Comparison of ENCODE assay signal across 8 cellular contexts in the genomic region with DNA sequence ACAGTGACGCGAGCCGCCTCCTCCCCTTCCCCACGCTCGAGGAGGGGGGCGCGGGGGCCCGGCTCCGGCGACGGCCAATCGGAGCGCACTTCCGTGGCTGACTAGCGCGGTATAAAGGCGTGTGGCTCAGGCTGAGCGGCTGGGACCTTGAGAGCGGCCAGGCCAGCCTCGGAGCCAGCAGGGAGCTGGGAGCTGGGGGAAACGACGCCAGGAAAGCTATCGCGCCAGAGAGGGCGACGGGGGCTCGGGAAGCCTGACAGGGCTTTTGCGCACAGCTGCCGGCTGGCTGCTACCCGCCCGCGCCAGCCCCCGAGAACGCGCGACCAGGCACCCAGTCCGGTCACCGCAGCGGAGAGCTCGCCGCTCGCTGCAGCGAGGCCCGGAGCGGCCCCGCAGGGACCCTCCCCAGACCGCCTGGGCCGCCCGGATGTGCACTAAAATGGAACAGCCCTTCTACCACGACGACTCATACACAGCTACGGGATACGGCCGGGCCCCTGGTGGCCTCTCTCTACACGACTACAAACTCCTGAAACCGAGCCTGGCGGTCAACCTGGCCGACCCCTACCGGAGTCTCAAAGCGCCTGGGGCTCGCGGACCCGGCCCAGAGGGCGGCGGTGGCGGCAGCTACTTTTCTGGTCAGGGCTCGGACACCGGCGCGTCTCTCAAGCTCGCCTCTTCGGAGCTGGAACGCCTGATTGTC. TPM values are rescaled to one million over a fixed set of nuclear protein-coding genes. Genes with fewer than 3 reads are reported as not detected.
DNase-seq lines count a peak whose midpoint lies in the region; ATAC-seq, FAIRE-seq and TF ChIP-seq lines count a peak whose summit lies in the region.

A gene (plus strand): TSS at position 142 of the 703 bp plus-strand sequence. CDS start 286 bp downstream, at position 428.

- peak within 1 kb of the TSS; percentile 98 for H3K27ac Mint-ChIP-seq in T-helper 2 cell treated with Interferon-gamma antibody and Interleukin-4, amounts not matched to agents 5 μg/mL and 100 μg/mL, for 36 hours

- TF ChIP-seq CTCF in ascending aorta (IDR thresholded peaks at IDR 0.05) (no peak), right atrium auricular region (IDR thresholded peaks at IDR 0.05) (peak in 1 of 2 donors; percentile 11)

- H3K9me3 Mint-ChIP-seq in T-helper 2 cell treated with Interferon-gamma antibody and Interleukin-4, amounts not matched to agents 5 μg/mL and 100 μg/mL, for 36 hours: no peaks in the 10 kb centered on the region

- peaks cover 11% of the 10 kb centered on the region for H3K36me3 Mint-ChIP-seq in T-helper 2 cell treated with Interferon-gamma antibody and Interleukin-4, amounts not matched to agents 5 μg/mL and 100 μg/mL, for 36 hours (ENCODE audit: low read depth)

- intact Hi-C loops in ascending aorta (cut with DNase I): loop anchor here (1.0 to 10.0 kb wide), 5 partner anchors 12 to 1213 kb away; a partner anchor contains a TSS

- FAIRE-seq in urothelium cell line (lab: Jason Lieb, UNC): no peak

- H3K27ac ChIP-seq in ascending aorta (peak within 1 kb of the TSS; percentile 95 to 96), right atrium auricular region (peak within 1 kb of the TSS; percentile 96 to 99)

- H3K4me3 ChIP-seq in GM08714 (ENCODE audit: low read length) (peak within 1 kb of the TSS; percentile 85), ascending aorta (peak within 1 kb of the TSS; percentile 83 to 90), right atrium auricular region (peak within 1 kb of the TSS; percentile 82 to 88)

- H3K4me1 Mint-ChIP-seq in T-helper 2 cell treated with Interferon-gamma antibody and Interleukin-4, amounts not matched to agents 5 μg/mL and 100 μg/mL, for 36 hours (ENCODE audit: low read depth): peaks cover 38% of the 10 kb centered on the region

- H3K36me3 ChIP-seq in ascending aorta (peaks cover 5 to 6% of the 10 kb centered on the region in 2 donors), right atrium auricular region (peaks cover 9% of the 10 kb centered on the region)

- peak; percentile 95 for DNase-seq in NCI-H2029 (lab: John Stamatoyannopoulos, UW)
- DNase-seq in T-helper 2 cell treated with Interferon-gamma antibody and Interleukin-4, amounts not matched to agents 5 μg/mL and 100 μg/mL, for 36 hours (ENCODE audit: low spot score): peak; percentile 97
- peak; percentile 91 to 99 for DNase-seq in ascending aorta (ENCODE audit: low spot score in 2 of 2)
- DNase-seq in right atrium auricular region (ENCODE audit: low spot score): peak; percentile 98
- peak; percentile 98 for DNase-seq in putamen (ENCODE audit: low spot score)
- DNase-seq in urothelium cell line (ENCODE audit: low spot score): peak; percentile 84

- H3K4me1 ChIP-seq in ascending aorta (peaks cover 23 to 34% of the 10 kb centered on the region in 2 donors), right atrium auricular region (peaks cover 0 to 53% of the 10 kb centered on the region in 2 donors)

- H3K9me3 ChIP-seq in ascending aorta (no peaks in the 10 kb centered on the region), right atrium auricular region (no peaks in the 10 kb centered on the region)

- peak; percentile 31 for ATAC-seq in HG02623 (IDR thresholded peaks at IDR 0.05; ENCODE audit: unreplicated experiment)

- H3K4me3 Mint-ChIP-seq in T-helper 2 cell treated with Interferon-gamma antibody and Interleukin-4, amounts not matched to agents 5 μg/mL and 100 μg/mL, for 36 hours: peak within 1 kb of the TSS; percentile 95

- no peaks in the 10 kb centered on the region for H3K27me3 Mint-ChIP-seq in T-helper 2 cell treated with Interferon-gamma antibody and Interleukin-4, amounts not matched to agents 5 μg/mL and 100 μg/mL, for 36 hours (ENCODE audit: low read depth)

- H3K27me3 ChIP-seq in ascending aorta (no peaks in the 10 kb centered on the region), right atrium auricular region (no peaks in the 10 kb centered on the region)

RNA-seq across cellular contexts. Expression of the gene that starts here (rescaled TPM):
- total RNA-seq in ascending aorta (3,581 TPM), right atrium auricular region (100 to 1,000 TPM; 321 to 506 TPM)

Comparison
In these comparisons a context has a peak if more than half of its experiments do, and no peak if none do; other contexts are left out.
1. Peak in every context shown above with its lines: DNase-seq, ATAC-seq, H3K4me3 ChIP-seq and H3K27ac ChIP-seq.